20 cellular contexts compared by ENCODE assay signal in the genomic region with DNA sequence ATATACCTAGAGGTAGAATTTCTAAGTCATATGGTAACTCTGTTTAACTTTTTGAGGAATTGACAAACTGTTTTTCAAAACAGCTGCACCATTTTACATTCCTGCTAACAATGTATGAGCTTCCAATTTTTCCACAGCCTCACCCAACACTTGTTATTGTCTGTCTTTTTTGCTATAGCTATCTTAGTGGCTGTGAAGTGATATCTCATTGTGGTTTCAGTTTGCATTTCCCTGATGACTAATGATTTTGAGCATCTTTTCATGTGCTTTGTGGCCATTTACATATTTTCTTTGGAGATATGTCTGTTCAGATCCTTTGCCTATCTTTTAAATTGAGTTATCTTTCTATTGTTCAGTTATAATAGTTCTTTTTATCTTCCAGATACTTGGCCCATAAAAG.
A peak's percentile ranks its signal among the peaks of the same experiment; 100 is the strongest.
DNase-seq lines count a peak whose midpoint lies in the region; ATAC-seq and TF ChIP-seq lines count a peak whose summit lies in the region.
"Had no signal": no experiment of that assay in that cellular context is flagged by ENCODE, and none has a peak within 500 bp of the region (broad histone marks: within the 10 kb centered on the region; RNA-seq: fewer than 3 reads in every experiment).

No MANE protein-coding gene starts in this region.

- H3K4me1 Mint-ChIP-seq in stimulated activated naive CD8-positive, alpha-beta T cell treated with anti-CD3 and anti-CD28 coated beads, Interleukin-15, amount 100 ng/mL, for 72 hours, result peaks cover 9% of the 10 kb centered on the region
- H3K4me1 Mint-ChIP-seq: T-cell had no signal

- no peaks in the 10 kb centered on the region for H3K79me2 ChIP-seq in fibroblast of lung (ENCODE audit: control insufficient read depth, insufficient read depth, low read length)

- H4K20me1 ChIP-seq in fibroblast of lung (ENCODE audit: control insufficient read depth, extremely low read depth, insufficient read depth, low read length), result no peaks in the 10 kb centered on the region

- no peak overlapping the region for H3K4me3 Mint-ChIP-seq in stimulated activated naive CD8-positive, alpha-beta T cell treated with anti-CD3 and anti-CD28 coated beads, Interleukin-15, amount 100 ng/mL, for 72 hours
- H3K4me3 Mint-ChIP-seq: brain; stimulated activated naive CD8-positive, alpha-beta T cell treated with anti-CD3 and anti-CD28 coated beads, Interleukin-15, Interleukin-2, amounts not matched to agents 100 ng/mL and 50 ng/mL, for 24 hours; T-cell had no signal

- H3K27me3 ChIP-seq in RWPE2 (ENCODE audit: insufficient read depth, poor library complexity, severe bottlenecking) (no peaks in the 10 kb centered on the region), fibroblast of lung (ENCODE audit: control insufficient read depth, insufficient read depth, low read length) (no peaks in the 10 kb centered on the region)
- H3K27me3 ChIP-seq: MG63, uterus had no signal

- H3K27ac ChIP-seq in RWPE2 (ENCODE audit: poor library complexity, severe bottlenecking), result no peak overlapping the region
- H3K27ac ChIP-seq in fibroblast of lung (ENCODE audit: insufficient read depth, low read length), result no peak overlapping the region
- H3K27ac ChIP-seq: left ventricle myocardium inferior, uterus had no signal

- no peak overlapping the region for H3K4me2 ChIP-seq in fibroblast of lung (ENCODE audit: extremely low read depth, insufficient read depth, low read length)

- H3K9ac ChIP-seq in fibroblast of lung (ENCODE audit: insufficient read depth, low read length), result no peak overlapping the region

- no peaks in the 10 kb centered on the region for H3K9me3 Mint-ChIP-seq in stimulated activated naive CD8-positive, alpha-beta T cell treated with anti-CD3 and anti-CD28 coated beads, Interleukin-15, amount 100 ng/mL, for 72 hours
- H3K9me3 Mint-ChIP-seq: stimulated activated naive CD8-positive, alpha-beta T cell treated with anti-CD3 and anti-CD28 coated beads, Interleukin-15, Interleukin-2, amounts not matched to agents 100 ng/mL and 50 ng/mL, for 24 hours; T-cell had no signal

- TF ChIP-seq CTCF in RWPE2 (IDR thresholded peaks at IDR 0.05; ENCODE audit: poor library complexity, severe bottlenecking) (no peak), fibroblast of lung (conservative IDR thresholded peaks at IDR 0.05 in 1 of 2, IDR thresholded peaks at IDR 0.05 in 1 of 2; ENCODE audit: low read depth in 1 of 2, low read length in 2 of 2) (no peak)

- H3K4me3 ChIP-seq in RWPE2 (ENCODE audit: severe bottlenecking), result no peak overlapping the region
- no peak overlapping the region for H3K4me3 ChIP-seq in fibroblast of lung (replicated peaks in 1 of 4; ENCODE audit: control extremely low read depth in 1 of 4, insufficient read depth in 1 of 4, low read depth in 3 of 4, low read length in 4 of 4)
- H3K4me3 ChIP-seq: left ventricle myocardium inferior, MG63, uterus had no signal

- peak; percentile 52 for ATAC-seq in stimulated activated naive CD8-positive, alpha-beta T cell treated with anti-CD3 and anti-CD28 coated beads, Interleukin-15, amount 100 ng/mL, for 72 hours
- no peak for ATAC-seq in stimulated activated naive CD8-positive, alpha-beta T cell treated with anti-CD3 and anti-CD28 coated beads, Interleukin-15, Interleukin-2, amounts not matched to agents 100 U/mL and 50 U/mL, for 24 hours
- ATAC-seq in RWPE2 (ENCODE audit: low read depth), result 0 out of 3 replicates have a peak, but pooled peaks have one; percentile 31
- ATAC-seq: activated CD4-positive, CD25-positive, alpha-beta regulatory T cell treated with anti-CD3 and anti-CD28 coated beads, Interleukin-2, amount 50 U/mL, for 24 hours; T-cell had no signal

- no peaks in the 10 kb centered on the region for H3K27me3 Mint-ChIP-seq in stimulated activated naive CD8-positive, alpha-beta T cell treated with anti-CD3 and anti-CD28 coated beads, Interleukin-15, amount 100 ng/mL, for 72 hours
- H3K27me3 Mint-ChIP-seq: stimulated activated naive CD8-positive, alpha-beta T cell treated with anti-CD3 and anti-CD28 coated beads, Interleukin-15, Interleukin-2, amounts not matched to agents 100 ng/mL and 50 ng/mL, for 24 hours had no signal

- H3K9me3 ChIP-seq in RWPE2 (ENCODE audit: severe bottlenecking) (no peaks in the 10 kb centered on the region), fibroblast of lung (ENCODE audit: control insufficient read depth, insufficient read depth, low read depth, low read length) (no peaks in the 10 kb centered on the region)
- H3K9me3 ChIP-seq: left ventricle myocardium inferior, MG63, uterus had no signal

- no peak for DNase-seq in stimulated activated naive CD8-positive, alpha-beta T cell treated with anti-CD3 and anti-CD28 coated beads, Interleukin-15, amount 100 ng/mL, for 72 hours
- no peak for DNase-seq in stimulated activated naive CD8-positive, alpha-beta T cell treated with anti-CD3 and anti-CD28 coated beads, Interleukin-15, Interleukin-2, amounts not matched to agents 100 U/mL and 50 U/mL, for 24 hours
- DNase-seq in RWPE2 (ENCODE audit: low spot score) (no peak), fibroblast of lung (ENCODE audit: low read depth in 2 of 2) (peak; percentile 2 to 69), stromal cell of bone marrow (ENCODE audit: low read depth) (peak; percentile 2), KG1 (lab: John Stamatoyannopoulos, UW) (no peak), GDM1 (lab: John Stamatoyannopoulos, UW) (no peak)
- no peak for DNase-seq in activated effector memory CD4-positive, alpha-beta T cell treated with Interleukin-2 at 50 U/mL for 16 hours
- DNase-seq: activated naive CD4-positive, alpha-beta T cell treated with Interleukin-2 at 50 U/mL for 16 hours; left ventricle myocardium inferior; MG63; NCI-H2029; NCI-H526 treated with DMSO at 0.1 percent for 48 hours; posterior cingulate gyrus; small intestine; T-cell; uterus had no signal

- H3K27ac Mint-ChIP-seq in stimulated activated naive CD8-positive, alpha-beta T cell treated with anti-CD3 and anti-CD28 coated beads, Interleukin-15, amount 100 ng/mL, for 72 hours, result peak overlapping the region in 1 of 2 donors; percentile 72
- H3K27ac Mint-ChIP-seq: brain; stimulated activated naive CD8-positive, alpha-beta T cell treated with anti-CD3 and anti-CD28 coated beads, Interleukin-15, Interleukin-2, amounts not matched to agents 100 ng/mL and 50 ng/mL, for 24 hours; T-cell had no signal

- H3K4me1 ChIP-seq in RWPE2 (ENCODE audit: insufficient read depth, poor library complexity, severe bottlenecking) (no peaks in the 10 kb centered on the region), fibroblast of lung (ENCODE audit: control insufficient read depth, extremely low read depth, insufficient read depth, low read length) (no peaks in the 10 kb centered on the region)

- H2AFZ ChIP-seq in fibroblast of lung (ENCODE audit: low read length), result no peak overlapping the region

- no peaks in the 10 kb centered on the region for H3K36me3 ChIP-seq in RWPE2 (ENCODE audit: low read depth)
- H3K36me3 ChIP-seq in fibroblast of lung (ENCODE audit: control insufficient read depth, insufficient read depth, low read length), result no peaks in the 10 kb centered on the region
- H3K36me3 ChIP-seq: left ventricle myocardium inferior, MG63, uterus had no signal

Comparison
In these comparisons a context has a peak if more than half of its experiments do, and no peak if none do; other contexts are left out.
1. DNase-seq: peak in fibroblast of lung (2 of 2) and stromal cell of bone marrow (single experiment); none in stimulated activated naive CD8-positive, alpha-beta T cell treated with anti-CD3 and anti-CD28 coated beads, Interleukin-15, amount 100 ng/mL, for 72 hours (0 of 2), stimulated activated naive CD8-positive, alpha-beta T cell treated with anti-CD3 and anti-CD28 coated beads, Interleukin-15, Interleukin-2, amounts not matched to agents 100 U/mL and 50 U/mL, for 24 hours (single experiment), RWPE2 (single experiment), KG1 (single experiment), GDM1 (single experiment) and activated effector memory CD4-positive, alpha-beta T cell treated with Interleukin-2 at 50 U/mL for 16 hours (single experiment).